16 cellular contexts compared by ENCODE assay signal in genomic region chr6:134299236-134299635, GRCh38. TPM values are rescaled to one million over a fixed set of nuclear protein-coding genes. Genes with fewer than 3 reads are reported as not detected.
DNase-seq lines count a peak whose midpoint lies in the region; ATAC-seq, FAIRE-seq and TF ChIP-seq lines count a peak whose summit lies in the region.
"Had no signal": no experiment of that assay in that cellular context is flagged by ENCODE, and none has a peak within 500 bp of the region (broad histone marks: within the 10 kb centered on the region; RNA-seq: fewer than 3 reads in every experiment).

No MANE protein-coding gene starts in this region.

- DNase-seq in A549 (ENCODE audit: low read depth in 1 of 2, low spot score in 1 of 2) (peak in 1 of 2 experiments; percentile 37), M059J (ENCODE audit: low read depth) (peak; percentile 52), dermis microvascular lymphatic vessel endothelial cell (ENCODE audit: low read depth in 2 of 2) (peak; percentile 82 to 91), mucosa of gallbladder (ENCODE audit: low spot score) (peak; percentile 53), GM19238 (ENCODE audit: insufficient read length, low spot score) (no peak), GM20000 (ENCODE audit: low spot score) (no peak), SK-N-DZ (ENCODE audit: low spot score) (no peak)
- DNase-seq: activated T-cell treated with anti-CD3 and anti-CD28 coated beads for 4 hours, endodermal cell, H7, NCI-H82, WERI-Rb-1 had no signal

- 14% methylated on average over 3 of the region's 3 CpGs for WGBS in A549 (ENCODE audit: missing lambda C conversion rate)

- no peak overlapping the region for H3K4me3 ChIP-seq in A549
- H3K4me3 ChIP-seq: SJSA1, smooth muscle cell had no signal

- H3K4me2 ChIP-seq in A549, result peak overlapping the region; percentile 51
- H3K4me2 ChIP-seq: smooth muscle cell had no signal

- TF ChIP-seq POLR2A in A549 (IDR thresholded peaks at IDR 0.05; ENCODE audit: low read length), result no peak

- peak overlapping the region; percentile 44 to 93 for H3K27ac ChIP-seq in A549
- H3K27ac ChIP-seq: SJSA1, WERI-Rb-1 had no signal

- TF ChIP-seq RAD21 in A549 (conservative IDR thresholded peaks at IDR 0.05 in 1 of 2, IDR thresholded peaks at IDR 0.05 in 1 of 2), result no peak

- CTCF ChIA-PET in A549 (lab: Yijun Ruan, JAX), result no interaction called here

- peaks cover 36% of the 10 kb centered on the region for H3K4me1 ChIP-seq in A549

- no peak for TF ChIP-seq EP300 in A549 (IDR thresholded peaks at IDR 0.05)

- ATAC-seq in A549 (peak; percentile 55; a peak in 5 of 6 replicates), GM19452 (IDR thresholded peaks at IDR 0.05; ENCODE audit: unreplicated experiment) (no peak)

- no peak for FAIRE-seq in A549 (lab: Jason Lieb, UNC)
- FAIRE-seq: GM12891 had no signal

- POLR2A ChIA-PET in A549 (lab: Yijun Ruan, JAX), result no interaction called here

- TF ChIP-seq CTCF in A549 (IDR thresholded peaks at IDR 0.05) (no peak), GM20000 (IDR thresholded peaks at IDR 0.05; ENCODE audit: extremely low read depth, missing control alignments) (no peak)

- no peaks in the 10 kb centered on the region for H3K9me3 ChIP-seq in A549
- H3K9me3 ChIP-seq: SJSA1 had no signal

TF ChIP-seq in A549, 52 proteins besides CTCF, POLR2A, EP300 and RAD21:
- TF ChIP-seq ZFP36 (IDR thresholded peaks at IDR 0.05; ENCODE audit: borderline replicate concordance, partially characterized antibody) (no peak), ZNF302 (CRISPR knock-in tag; IDR thresholded peaks at IDR 0.05) (no peak), RNF2 (IDR thresholded peaks at IDR 0.05; ENCODE audit: borderline replicate concordance, low read depth) (no peak), MAFK (IDR thresholded peaks at IDR 0.05; ENCODE audit: partially characterized antibody) (peak; percentile 11)

RNA-seq across cellular contexts. Expression of gene SGK1, which starts 18.7 kb away (rescaled TPM):
- 131 and 133 TPM in 2 replicates for polyA plus RNA-seq in A549 (2011; rRNA removed)
- 105 and 117 TPM in 2 replicates for polyA plus RNA-seq in A549 (2012; cell fraction: cytosol; rRNA removed)
- 226 and 278 TPM in 2 replicates for polyA plus RNA-seq in A549 (2012; cell fraction: nucleus; rRNA removed)
- polyA plus RNA-seq in A549 (2017; fragmentation: RNase III; extraction: RNeasy Plus Mini Kit Qiagen cat#74134 plus additional on column Dnase treatment), result 32.0 to 41.5 TPM (median 41.3 TPM) in 3 replicates
- polyA minus RNA-seq in A549 (2011; rRNA and poly(A)+ RNA removed), result 143 and 146 TPM in 2 replicates
- total RNA-seq in M059J (2014; rRNA removed; shearing (Covaris generic)), result 53.2 and 112 TPM in 2 replicates
- 153 and 293 TPM in 2 replicates for total RNA-seq in dermis microvascular lymphatic vessel endothelial cell
- total RNA-seq in mucosa of gallbladder, result 220 TPM
- polyA plus RNA-seq in SK-N-DZ (2014; cell fraction: cytosol; rRNA removed), result 0.10 and 0.14 TPM in 2 replicates
- polyA plus RNA-seq in SK-N-DZ (2014; cell fraction: nucleus; rRNA removed), result 0.25 TPM in 1 of 2 replicates, not detected in the other

Comparison
In these comparisons a context has a peak if more than half of its experiments do, and no peak if none do; other contexts are left out.
1. DNase-seq: peak in M059J (single experiment), dermis microvascular lymphatic vessel endothelial cell (2 of 2) and mucosa of gallbladder (single experiment); none in GM19238 (single experiment), GM20000 (single experiment) and SK-N-DZ (single experiment).